Comparison of ENCODE assay signal across 8 cellular contexts in the genomic region with DNA sequence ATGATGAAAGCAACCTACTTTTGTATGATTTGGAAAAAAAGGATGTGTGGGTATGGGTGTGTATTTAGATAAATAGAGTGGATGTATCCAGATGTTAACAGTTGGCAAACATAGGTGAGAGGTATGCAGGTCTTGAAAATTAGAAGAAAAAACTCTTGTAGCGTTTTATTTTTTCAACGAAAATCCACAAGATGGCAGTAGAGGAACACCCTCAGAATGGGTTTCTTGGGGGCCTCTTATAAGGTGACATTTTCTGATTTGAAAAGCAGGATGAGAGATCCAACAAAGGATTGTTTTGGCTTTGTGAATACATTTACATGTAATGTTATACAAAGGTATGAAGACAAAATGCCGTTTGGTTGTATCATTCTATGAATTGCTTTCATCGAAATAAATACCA.
DNase-seq lines count a peak whose midpoint lies in the region; ATAC-seq, FAIRE-seq and TF ChIP-seq lines count a peak whose summit lies in the region.

No MANE protein-coding gene starts in this region.

- no peak overlapping the region for H3K4me3 ChIP-seq in tibial artery

- FAIRE-seq in HTR-8/SVneo (lab: Jason Lieb, UNC) = no peak

- H3K4me1 ChIP-seq in foreskin keratinocyte = no peaks in the 10 kb centered on the region
- no peaks in the 10 kb centered on the region for H3K4me1 ChIP-seq in tibial artery

- H3K27ac ChIP-seq in foreskin keratinocyte (no peak overlapping the region), tibial artery (no peak overlapping the region)

- intact Hi-C loops in tibial artery (cut with DNase I; ENCODE audit: low total_unique reads) = no loop called here

- no peaks in the 10 kb centered on the region for H3K36me3 ChIP-seq in tibial artery

- DNase-seq in SIG-M5 treated with dmso at 0.1 percent for 504 hours (lab: John Stamatoyannopoulos, UW; ENCODE audit: unreplicated experiment) = peak; percentile 14
- no peak for DNase-seq in SIG-M5 (lab: John Stamatoyannopoulos, UW)
- DNase-seq in HTR-8/SVneo (ENCODE audit: insufficient read length, low spot score) = peak; percentile 2
- peak; percentile 54 for DNase-seq in RKO (ENCODE audit: low spot score)
- no peak for DNase-seq in foreskin keratinocyte
- DNase-seq in tibial artery = no peak

- H3K9me3 ChIP-seq in tibial artery = no peaks in the 10 kb centered on the region

- no peaks in the 10 kb centered on the region for H3K27me3 ChIP-seq in foreskin keratinocyte
- H3K27me3 ChIP-seq in tibial artery = no peaks in the 10 kb centered on the region

- ATAC-seq in foreskin keratinocyte (no peak), GM18858 (IDR thresholded peaks at IDR 0.05; ENCODE audit: unreplicated experiment) (no peak), GM21381 (IDR thresholded peaks at IDR 0.05; ENCODE audit: unreplicated experiment) (no peak)

- peak; percentile 64 for TF ChIP-seq CTCF in foreskin keratinocyte (conservative IDR thresholded peaks at IDR 0.05)
- TF ChIP-seq CTCF in tibial artery (IDR thresholded peaks at IDR 0.05) = peak; percentile 25 to 31

Comparison
In these comparisons a context has a peak if more than half of its experiments do, and no peak if none do; other contexts are left out.
1. DNase-seq: peak in SIG-M5 treated with dmso at 0.1 percent for 504 hours (single experiment), HTR-8/SVneo (single experiment) and RKO (single experiment); none in SIG-M5 (single experiment), foreskin keratinocyte (0 of 2) and tibial artery (0 of 2).